ENCODE assay signal across 8 cellular contexts in genomic region chr15:30755036-30755687, GRCh38.
A peak's percentile ranks its signal among the peaks of the same experiment; 100 is the strongest.
DNase-seq lines count a peak whose midpoint lies in the region; ATAC-seq, FAIRE-seq and TF ChIP-seq lines count a peak whose summit lies in the region.
"Not testable (repeated sequence)": the region's sequence is repeated elsewhere in the genome, so short reads cannot be mapped to it uniquely, and the experiment has no call there.

No MANE protein-coding gene starts in this region.

- H4K20me1 ChIP-seq in HepG2 (ENCODE audit: insufficient read depth, low read length): not testable (repeated sequence)

- in situ Hi-C loops in GM13976 (cut with MboI; ENCODE audit: low sequenced_read_pairs, unreplicated experiment); HepG2 (cut with HindIII; ENCODE audit: extremely low pct_ligation_motif_present, low pct_unique_long_range_greater_than_20kb): not testable (repeated sequence)

- not testable (repeated sequence) for H2AFZ ChIP-seq in HepG2 (ENCODE audit: low read length)

- not testable (repeated sequence) for TF ChIP-seq POLR2A in HepG2 (IDR thresholded peaks at IDR 0.05; ENCODE audit: insufficient read depth in 1 of 2, low read depth in 2 of 2, low read length in 2 of 2); thyroid gland (IDR thresholded peaks at IDR 0.05)

- not testable (repeated sequence) for H3K27ac ChIP-seq in HepG2 (ENCODE audit: extremely low read length, insufficient read depth, low read length); thyroid gland

- TF ChIP-seq RAD21 in HepG2 (CRISPR knock-in tag; IDR thresholded peaks at IDR 0.05): not testable (repeated sequence)

- FAIRE-seq in HepG2 (lab: Jason Lieb, UNC): peak; percentile 98

- not testable (repeated sequence) for H3K36me3 ChIP-seq in HepG2 (replicated peaks in 1 of 2; ENCODE audit: control insufficient read depth in 1 of 2, insufficient read depth in 2 of 2, low read length in 2 of 2); thyroid gland

- WGBS in HepG2 (ENCODE audit: low lambda C conversion rate): 0% methylated on average over 2 of the region's 7 CpGs
- WGBS in thyroid gland, 2 donors: 10% methylated on average over 2 of the region's 7 CpGs; no CpG with 5 or more reads in 1 of the 2 donors

- H3K4me3 ChIP-seq in HepG2 (replicated peaks in 1 of 3; ENCODE audit: insufficient read depth in 1 of 3, low read depth in 2 of 3, low read length in 3 of 3); thyroid gland (replicated peaks in 1 of 3): not testable (repeated sequence)

- H3K9me3 ChIP-seq in HepG2 (ENCODE audit: low read length); thyroid gland: not testable (repeated sequence)

- not testable (repeated sequence) for H3K4me2 ChIP-seq in HepG2 (ENCODE audit: low read depth, low read length)

- H3K9ac ChIP-seq in HepG2 (ENCODE audit: insufficient read depth, low read depth, low read length): not testable (repeated sequence)

- ATAC-seq in HG02610 (IDR thresholded peaks at IDR 0.05; ENCODE audit: unreplicated experiment): peak; percentile 67
- peak; percentile 98 for ATAC-seq in SK-N-SH treated with all-trans-retinoic acid at 6 μM for 48 hours
- peak; percentile 93 for ATAC-seq in HepG2

- DNase-seq in GM13976 (ENCODE audit: low spot score); HepG2 (ENCODE audit: low spot score): not testable (repeated sequence)
- peak; percentile 55 for DNase-seq in activated T-cell treated with anti-CD3 and anti-CD28 coated beads, Interleukin-2, amount 50 U/mL, for 1 hour
- peak; percentile 72 for DNase-seq in effector CD4-positive, alpha-beta T cell
- peak; percentile 53 to 56 for DNase-seq in stimulated activated CD4-positive, alpha-beta T cell treated with anti-CD3 and anti-CD28 coated beads, Interleukin-15, amount 100 ng/mL, for 1 hour (ENCODE audit: low read depth in 1 of 2, low spot score in 1 of 2)
- DNase-seq in thyroid gland: peak; percentile 58 to 71

- H3K79me2 ChIP-seq in HepG2 (ENCODE audit: insufficient read depth, low read length): not testable (repeated sequence)

- H3K4me1 ChIP-seq in HepG2 (ENCODE audit: insufficient read depth, low read length); thyroid gland: not testable (repeated sequence)

- BruUV-seq in HepG2 (replicated peaks; lab: Mats Ljungman, UMichigan): not testable (repeated sequence)

- CTCF ChIA-PET in HepG2 (lab: Yijun Ruan, JAX; ENCODE audit: low intra/inter-chr PET ratio, low total read pairs): not testable (repeated sequence)

- POLR2A ChIA-PET in HepG2 (lab: Yijun Ruan, JAX): not testable (repeated sequence)

- intact Hi-C loops in HepG2 (cut with micrococcal nuclease; ENCODE audit: unreplicated experiment); thyroid gland (cut with DNase I): not testable (repeated sequence)

- H3K27me3 ChIP-seq in HepG2 (ENCODE audit: control insufficient read depth in 1 of 2, insufficient read depth in 2 of 2, low read length in 2 of 2); thyroid gland: not testable (repeated sequence)

- TF ChIP-seq EP300 in HepG2 (IDR thresholded peaks at IDR 0.05; ENCODE audit: low read depth in 2 of 2, low read length in 2 of 2); HepG2 (CRISPR knock-in tag; IDR thresholded peaks at IDR 0.05; ENCODE audit: borderline replicate concordance): not testable (repeated sequence)

- peak; percentile 63 for TF ChIP-seq CTCF in GM13976 (IDR thresholded peaks at IDR 0.05; ENCODE audit: borderline replicate concordance, control extremely low read depth, extremely low read depth, insufficient read depth, missing control alignments)
- TF ChIP-seq CTCF in HepG2 (CRISPR knock-in tag; IDR thresholded peaks at IDR 0.05): not testable (repeated sequence)
- peak in 1 of 6 experiments; percentile 39 for TF ChIP-seq CTCF in thyroid gland (IDR thresholded peaks at IDR 0.05)

TF ChIP-seq in HepG2, 621 proteins besides CTCF, POLR2A, EP300 and RAD21:
- TF ChIP-seq STAG1 (CRISPR knock-in tag; IDR thresholded peaks at IDR 0.05): peak; percentile 6; the same call in 1 of the 2 replicates
